9 cellular contexts compared by ENCODE assay signal in genomic region chr7:24715661-24716479, GRCh38. TPM values are rescaled to one million over a fixed set of nuclear protein-coding genes. Genes with fewer than 3 reads are reported as not detected.
DNase-seq lines count a peak whose midpoint lies in the region; ATAC-seq and TF ChIP-seq lines count a peak whose summit lies in the region.
"Had no signal": no experiment of that assay in that cellular context is flagged by ENCODE, and none has a peak within 500 bp of the region (broad histone marks: within the 10 kb centered on the region; RNA-seq: fewer than 3 reads in every experiment).

No MANE protein-coding gene starts in this region.

- 74% methylated on average over 16 of the region's 16 CpGs for WGBS in esophagus muscularis mucosa
- 41 to 53% (median 45%) methylated on average over 16 of the region's 16 CpGs for WGBS in psoas muscle, 3 donors

- H3K27me3 ChIP-seq in esophagus muscularis mucosa (no peaks in the 10 kb centered on the region), psoas muscle (ENCODE audit: insufficient read depth in 3 of 3, low read length in 2 of 3) (no peaks in the 10 kb centered on the region)

- intact Hi-C loops in esophagus muscularis mucosa (cut with DNase I) (no loop called here), psoas muscle (cut with DNase I) (loop anchor here in 1 of 2 donors (5.0 kb wide), 1 partner anchor 424 kb away; no protein-coding TSS in a partner anchor)

- TF ChIP-seq CTCF in esophagus muscularis mucosa (IDR thresholded peaks at IDR 0.05) (peak in 1 of 3 experiments; percentile 26), psoas muscle (IDR thresholded peaks at IDR 0.05) (peak; percentile 44)

- DNase-seq in AG20443 (ENCODE audit: low spot score) (peak; percentile 73), NCI-H69 (lab: John Stamatoyannopoulos, UW) (peak; percentile 33), esophagus muscularis mucosa (ENCODE audit: extremely low spot score) (peak; percentile 87), psoas muscle (no peak), DMS114 treated with DMSO at 0.1 percent for 48 hours (lab: John Stamatoyannopoulos, UW; ENCODE audit: unreplicated experiment) (no peak)
- DNase-seq: natural killer cell had no signal

- H3K9me3 ChIP-seq in esophagus muscularis mucosa (no peaks in the 10 kb centered on the region), psoas muscle (no peaks in the 10 kb centered on the region)

- no peak overlapping the region for H3K27ac ChIP-seq in esophagus muscularis mucosa (replicated peaks in 1 of 4)
- peak overlapping the region; percentile 63 for H3K27ac ChIP-seq in psoas muscle

- TF ChIP-seq EP300 in esophagus muscularis mucosa (IDR thresholded peaks at IDR 0.05), result no peak

- ATAC-seq in GM18508 (IDR thresholded peaks at IDR 0.05; ENCODE audit: insufficient read depth, unreplicated experiment) (peak; percentile 42), HG02759 (IDR thresholded peaks at IDR 0.05; ENCODE audit: unreplicated experiment) (peak; percentile 56), psoas muscle (peak; percentile 68 to 89 (median 84)), HG03457 (IDR thresholded peaks at IDR 0.05; ENCODE audit: unreplicated experiment) (no peak)

- no peak for TF ChIP-seq POLR2A in esophagus muscularis mucosa (IDR thresholded peaks at IDR 0.05; ENCODE audit: low read depth)

- H3K36me3 ChIP-seq in esophagus muscularis mucosa (peaks cover 0 to 25% (median 0%) of the 10 kb centered on the region in 4 donors), psoas muscle (ENCODE audit: insufficient read depth in 1 of 2, low read depth in 1 of 2) (peaks cover 0 to 5% of the 10 kb centered on the region in 2 donors)

- H3K4me3 ChIP-seq in esophagus muscularis mucosa (no peak overlapping the region), psoas muscle (no peak overlapping the region)

- H3K4me1 ChIP-seq in esophagus muscularis mucosa (no peaks in the 10 kb centered on the region), psoas muscle (peaks cover 11% of the 10 kb centered on the region)

RNA-seq across cellular contexts. Expression of gene GSDME, which starts 41.4 kb away (rescaled TPM):
- total RNA-seq in esophagus muscularis mucosa (10 to 100 TPM in 3 of 4 donors, 1 to 10 TPM in 1; 6.5 to 12.2 (median 11.0) TPM), psoas muscle (10 to 100 TPM; 10.9 to 32.1 (median 16.0) TPM)
- polyA plus RNA-seq in psoas muscle, result 10 to 100 TPM in 1 of 3 donors, 1 to 10 TPM in 2; 4.9 to 30.7 (median 8.3) TPM

Comparison
In these comparisons a context has a peak if more than half of its experiments do, and no peak if none do; other contexts are left out.
1. DNase-seq: peak in AG20443 (single experiment), NCI-H69 (single experiment) and esophagus muscularis mucosa (single experiment); none in psoas muscle (0 of 2) and DMS114 treated with DMSO at 0.1 percent for 48 hours (single experiment).